In genomic region chr9:5499889-5500398, GRCh38 we compare ENCODE assay signal across 9 cellular contexts. TPM values are rescaled to one million over a fixed set of nuclear protein-coding genes. Genes with fewer than 3 reads are reported as not detected.
DNase-seq lines count a peak whose midpoint lies in the region; ATAC-seq, FAIRE-seq and TF ChIP-seq lines count a peak whose summit lies in the region.
"Had no signal": no experiment of that assay in that cellular context is flagged by ENCODE, and none has a peak within 500 bp of the region (broad histone marks: within the 10 kb centered on the region; RNA-seq: fewer than 3 reads in every experiment).

No MANE protein-coding gene starts in this region.

- FAIRE-seq in small intestine (lab: Jason Lieb, UNC), result no peak

- no peaks in the 10 kb centered on the region for H3K36me3 Mint-ChIP-seq in GM23338 (ENCODE audit: low read depth)
- H3K36me3 Mint-ChIP-seq in T-helper 2 cell treated with Interferon-gamma antibody and Interleukin-4, amounts not matched to agents 5 μg/mL and 100 μg/mL, for 36 hours (ENCODE audit: low read depth), result peaks cover 5% of the 10 kb centered on the region

- no peaks in the 10 kb centered on the region for H3K27me3 ChIP-seq in GM23338 (ENCODE audit: insufficient read depth)
- no peaks in the 10 kb centered on the region for H3K27me3 ChIP-seq in PC-3 (ENCODE audit: low read length)
- H3K27me3 ChIP-seq in fibroblast of lung (ENCODE audit: control insufficient read depth, insufficient read depth, low read length), result no peaks in the 10 kb centered on the region
- no peaks in the 10 kb centered on the region for H3K27me3 ChIP-seq in parathyroid adenoma (ENCODE audit: control insufficient read depth, insufficient read depth, low read length)
- H3K27me3 ChIP-seq in small intestine (ENCODE audit: control insufficient read depth in 2 of 2, insufficient read depth in 2 of 2, low read length in 2 of 2), result no peaks in the 10 kb centered on the region

- BruUV-seq in PC-3 (replicated peaks; lab: Mats Ljungman, UMichigan), result no TSS peak

- H3K27me3 Mint-ChIP-seq in GM23338 (ENCODE audit: insufficient read depth, low read depth, poor library complexity), result no peaks in the 10 kb centered on the region
- no peaks in the 10 kb centered on the region for H3K27me3 Mint-ChIP-seq in T-helper 2 cell treated with Interferon-gamma antibody and Interleukin-4, amounts not matched to agents 5 μg/mL and 100 μg/mL, for 36 hours (ENCODE audit: low read depth)

- H3K4me2 ChIP-seq in GM23338, result no peak overlapping the region
- H3K4me2 ChIP-seq in PC-3 (ENCODE audit: low read length), result no peak overlapping the region
- H3K4me2 ChIP-seq in fibroblast of lung (ENCODE audit: extremely low read depth, insufficient read depth, low read length), result no peak overlapping the region
- H3K4me2 ChIP-seq in parathyroid adenoma (ENCODE audit: low read length), result no peak overlapping the region
- H3K4me2 ChIP-seq: PC-9 had no signal

- H3K27ac ChIP-seq in GM23338 (ENCODE audit: low read depth) (no peak overlapping the region), PC-3 (ENCODE audit: low read length) (no peak overlapping the region), fibroblast of lung (ENCODE audit: insufficient read depth, low read length) (no peak overlapping the region), parathyroid adenoma (peak overlapping the region; percentile 65), small intestine (ENCODE audit: low read depth in 1 of 2, low read length in 1 of 2) (no peak overlapping the region)
- H3K27ac ChIP-seq: PC-9 had no signal

- H3K9me3 ChIP-seq in PC-3 (ENCODE audit: low read length) (no peaks in the 10 kb centered on the region), fibroblast of lung (ENCODE audit: control insufficient read depth, insufficient read depth, low read depth, low read length) (no peaks in the 10 kb centered on the region), parathyroid adenoma (ENCODE audit: control insufficient read depth, low read length) (no peaks in the 10 kb centered on the region), small intestine (ENCODE audit: control insufficient read depth, low read depth) (no peaks in the 10 kb centered on the region)

- intact Hi-C loops in PC-3 (cut with micrococcal nuclease), result no loop called here

- H3K27ac Mint-ChIP-seq in GM23338, result no peak overlapping the region
- H3K27ac Mint-ChIP-seq in T-helper 2 cell treated with Interferon-gamma antibody and Interleukin-4, amounts not matched to agents 5 μg/mL and 100 μg/mL, for 36 hours, result no peak overlapping the region

- H3K36me3 ChIP-seq in GM23338 (ENCODE audit: insufficient read depth) (no peaks in the 10 kb centered on the region), PC-3 (ENCODE audit: low read depth, low read length) (no peaks in the 10 kb centered on the region), fibroblast of lung (ENCODE audit: control insufficient read depth, insufficient read depth, low read length) (no peaks in the 10 kb centered on the region), parathyroid adenoma (ENCODE audit: control insufficient read depth, insufficient read depth, low read length) (no peaks in the 10 kb centered on the region), small intestine (ENCODE audit: control insufficient read depth in 2 of 2, insufficient read depth in 2 of 2, low read length in 2 of 2) (no peaks in the 10 kb centered on the region)

- no peak for DNase-seq in GM23338 (ENCODE audit: low spot score)
- DNase-seq in PC-3, result peak; percentile 41
- DNase-seq in fibroblast of lung (ENCODE audit: low read depth in 2 of 2), result peak; percentile 61 to 63
- DNase-seq in small intestine, result no peak
- DNase-seq in T-helper 2 cell treated with Interferon-gamma antibody and Interleukin-4, amounts not matched to agents 5 μg/mL and 100 μg/mL, for 36 hours (ENCODE audit: low spot score), result no peak
- DNase-seq: PC-9 had no signal

- ATAC-seq in GM23338 (no peak), PC-3 (no peak), GM18517 (IDR thresholded peaks at IDR 0.05; ENCODE audit: unreplicated experiment) (no peak), GM19397 (IDR thresholded peaks at IDR 0.05; ENCODE audit: unreplicated experiment) (no peak)

- no peaks in the 10 kb centered on the region for H3K9me3 Mint-ChIP-seq in GM23338
- peaks cover 18% of the 10 kb centered on the region for H3K9me3 Mint-ChIP-seq in T-helper 2 cell treated with Interferon-gamma antibody and Interleukin-4, amounts not matched to agents 5 μg/mL and 100 μg/mL, for 36 hours

- H3K9me2 ChIP-seq in GM23338 (ENCODE audit: insufficient read depth) (no peaks in the 10 kb centered on the region), PC-3 (replicated peaks; ENCODE audit: low read length) (no peaks in the 10 kb centered on the region)

- peak overlapping the region; percentile 52; the same call in 1 of the 2 replicates for H2AFZ ChIP-seq in GM23338
- H2AFZ ChIP-seq in PC-3 (ENCODE audit: low read length), result 0 out of 2 replicates have a peak overlapping the region, but pooled peaks have one; percentile 25
- H2AFZ ChIP-seq in fibroblast of lung (ENCODE audit: low read length), result no peak overlapping the region
- H2AFZ ChIP-seq in parathyroid adenoma, result peak overlapping the region; percentile 10
- H2AFZ ChIP-seq: PC-9 had no signal

- CTCF ChIA-PET in PC-3 (lab: Charles Lee), result no interaction called here

- no peaks in the 10 kb centered on the region for H3F3A ChIP-seq in GM23338 (replicated peaks; ENCODE audit: low read depth)
- no peaks in the 10 kb centered on the region for H3F3A ChIP-seq in PC-3 (ENCODE audit: low read length, unreplicated experiment)

- H3K4me1 ChIP-seq in GM23338 (ENCODE audit: insufficient read depth) (no peaks in the 10 kb centered on the region), PC-3 (ENCODE audit: insufficient read depth, low read length) (peaks cover 9% of the 10 kb centered on the region; the same call in 1 of the 2 replicates), fibroblast of lung (ENCODE audit: control insufficient read depth, extremely low read depth, insufficient read depth, low read length) (peaks cover 4% of the 10 kb centered on the region), parathyroid adenoma (no peaks in the 10 kb centered on the region), small intestine (ENCODE audit: control insufficient read depth in 2 of 2, insufficient read depth in 1 of 2, low read depth in 1 of 2, low read length in 1 of 2) (no peaks in the 10 kb centered on the region)

- H3K4me1 Mint-ChIP-seq in GM23338, result peaks cover 3% of the 10 kb centered on the region; the same call in 2 of the 3 replicates
- no peaks in the 10 kb centered on the region for H3K4me1 Mint-ChIP-seq in T-helper 2 cell treated with Interferon-gamma antibody and Interleukin-4, amounts not matched to agents 5 μg/mL and 100 μg/mL, for 36 hours (ENCODE audit: low read depth)

- H3K9ac ChIP-seq in PC-3 (ENCODE audit: low read length), result no peak overlapping the region
- H3K9ac ChIP-seq in fibroblast of lung (ENCODE audit: insufficient read depth, low read length), result no peak overlapping the region
- no peak overlapping the region for H3K9ac ChIP-seq in parathyroid adenoma

- TF ChIP-seq CTCF in GM23338 (conservative IDR thresholded peaks at IDR 0.05; ENCODE audit: low read depth in 2 of 2) (no peak), PC-3 (conservative IDR thresholded peaks at IDR 0.05; ENCODE audit: low read depth, low read length) (no peak), fibroblast of lung (conservative IDR thresholded peaks at IDR 0.05 in 1 of 2, IDR thresholded peaks at IDR 0.05 in 1 of 2; ENCODE audit: low read depth in 1 of 2, low read length in 2 of 2) (no peak), parathyroid adenoma (IDR thresholded peaks at IDR 0.05) (no peak)

- 69 to 88% (median 79%) methylated on average over 4 of the region's 4 CpGs for WGBS in small intestine, 3 donors

- H3K79me2 ChIP-seq in GM23338 (replicated peaks; ENCODE audit: insufficient read depth) (no peaks in the 10 kb centered on the region), PC-3 (ENCODE audit: low read length) (no peaks in the 10 kb centered on the region), fibroblast of lung (ENCODE audit: control insufficient read depth, insufficient read depth, low read length) (no peaks in the 10 kb centered on the region), parathyroid adenoma (no peaks in the 10 kb centered on the region)

- no peak overlapping the region for H3K4me3 ChIP-seq in GM23338
- H3K4me3 ChIP-seq in PC-3 (ENCODE audit: low read length), result no peak overlapping the region
- no peak overlapping the region for H3K4me3 ChIP-seq in fibroblast of lung (replicated peaks in 1 of 4; ENCODE audit: control extremely low read depth in 1 of 4, insufficient read depth in 1 of 4, low read depth in 3 of 4, low read length in 4 of 4)
- H3K4me3 ChIP-seq in parathyroid adenoma (ENCODE audit: low read depth, low read length), result no peak overlapping the region
- no peak overlapping the region for H3K4me3 ChIP-seq in small intestine (ENCODE audit: low read depth in 1 of 2, low read length in 2 of 2)
- H3K4me3 ChIP-seq: PC-9 had no signal

- no peak overlapping the region for H3K4me3 Mint-ChIP-seq in GM23338
- no peak overlapping the region for H3K4me3 Mint-ChIP-seq in T-helper 2 cell treated with Interferon-gamma antibody and Interleukin-4, amounts not matched to agents 5 μg/mL and 100 μg/mL, for 36 hours

- H4K20me1 ChIP-seq in GM23338 (replicated peaks; ENCODE audit: insufficient read depth) (no peaks in the 10 kb centered on the region), PC-3 (ENCODE audit: low read length) (no peaks in the 10 kb centered on the region), fibroblast of lung (ENCODE audit: control insufficient read depth, extremely low read depth, insufficient read depth, low read length) (no peaks in the 10 kb centered on the region)

- POLR2A ChIA-PET in PC-3 (lab: Charles Lee; ENCODE audit: unreplicated experiment), result no interaction called here

TF ChIP-seq in GM23338, 12 proteins besides CTCF, POLR2A, EP300 and RAD21 (continues in another document):
- no peak for TF ChIP-seq NANOG (IDR thresholded peaks at IDR 0.05; ENCODE audit: borderline replicate concordance)

RNA-seq across cellular contexts. Expression of gene PDCD1LG2, which starts 10.4 kb away (rescaled TPM):
- total RNA-seq in GM23338 (2014; rRNA removed; shearing (Covaris generic)), result not detected in 2 replicates
- polyA plus RNA-seq in GM23338 (2016; fragmentation: Nextera tagmentation; extraction: Ambion mirVana) (not detected in 2 replicates), fibroblast of lung (15.7 and 16.9 TPM in 2 replicates), small intestine (under 1 TPM in 1 of 3 donors, not detected in 2; 0.42 TPM)
- total RNA-seq in PC-3 (2014; rRNA removed) (0.46 and 1.4 TPM in 2 replicates), fibroblast of lung (4.9 and 6.9 TPM in 2 replicates)
- 9.4 and 10.3 TPM in 2 replicates for polyA plus RNA-seq in fibroblast of lung (2012)
- polyA minus RNA-seq in fibroblast of lung (ENCODE audit: low replicate concordance), result 6.1 and 6.8 TPM in 2 replicates

RNA-seq across cellular contexts. Expression of gene CD274, which starts 49.6 kb away (rescaled TPM):
- total RNA-seq in GM23338 (2014; rRNA removed; shearing (Covaris generic)), result not detected in 2 replicates
- polyA plus RNA-seq in GM23338 (2016; fragmentation: Nextera tagmentation; extraction: Ambion mirVana) (0.17 TPM in 1 of 2 replicates, not detected in the other), fibroblast of lung (3.1 and 4.8 TPM in 2 replicates), small intestine (1 to 10 TPM; 1.1 to 3.4 (median 1.1) TPM)
- total RNA-seq in PC-3 (2014; rRNA removed) (3.8 and 5.1 TPM in 2 replicates), fibroblast of lung (3.3 and 5.9 TPM in 2 replicates)
- 1.3 and 3.5 TPM in 2 replicates for polyA plus RNA-seq in fibroblast of lung (2012)
- polyA minus RNA-seq in fibroblast of lung (ENCODE audit: low replicate concordance), result 0.85 and 7.2 TPM in 2 replicates

Comparison
In these comparisons a context has a peak if more than half of its experiments do, and no peak if none do; other contexts are left out.
1. DNase-seq: peak in PC-3 (single experiment) and fibroblast of lung (2 of 2); none in GM23338 (single experiment), small intestine (single experiment) and T-helper 2 cell treated with Interferon-gamma antibody and Interleukin-4, amounts not matched to agents 5 μg/mL and 100 μg/mL, for 36 hours (single experiment).